In genomic region chr6:64428186-64428585, GRCh38 we compare ENCODE assay signal across 26 cellular contexts.
DNase-seq lines count a peak whose midpoint lies in the region; TF ChIP-seq lines count a peak whose summit lies in the region.
"Had no signal": no experiment of that assay in that cellular context is flagged by ENCODE, and none has a peak within 500 bp of the region (broad histone marks: within the 10 kb centered on the region; RNA-seq: fewer than 3 reads in every experiment).

No MANE protein-coding gene starts in this region.

- no peak overlapping the region for H3K4ac ChIP-seq in mesenchymal stem cell (ENCODE audit: low read depth in 1 of 2, low read length in 2 of 2)

- H3K4me3 ChIP-seq in choroid plexus epithelial cell (ENCODE audit: low read depth, low read length) (no peak overlapping the region), fibroblast of villous mesenchyme (ENCODE audit: low read depth, low read length) (no peak overlapping the region), mesenchymal stem cell (ENCODE audit: insufficient read depth in 1 of 2, low read depth in 1 of 2, low read length in 2 of 2) (no peak overlapping the region)
- H3K4me3 ChIP-seq: A549; BLaER1 treated with 17β-estradiol and CSF1 and Interleukin-3, amounts not matched to agents 10 nM and 100 nM; GM12878 had no signal

- H3K9ac ChIP-seq in mesenchymal stem cell (ENCODE audit: low read length): no peak overlapping the region
- H3K9ac ChIP-seq: BLaER1 treated with 17β-estradiol and CSF1 and Interleukin-3, amounts not matched to agents 10 nM and 100 nM had no signal

- no peak overlapping the region for H2AK5ac ChIP-seq in mesenchymal stem cell (ENCODE audit: low read length, severe bottlenecking)

- no peaks in the 10 kb centered on the region for H3K79me1 ChIP-seq in mesenchymal stem cell (replicated peaks; ENCODE audit: low read length, poor library complexity, severe bottlenecking)

- H3K23ac ChIP-seq in mesenchymal stem cell (ENCODE audit: low read length in 2 of 2): no peak overlapping the region

- H3K18ac ChIP-seq in mesenchymal stem cell (ENCODE audit: low read depth in 1 of 2, low read length in 2 of 2): no peak overlapping the region

- H2BK5ac ChIP-seq in mesenchymal stem cell (ENCODE audit: low read depth, low read length, poor library complexity, severe bottlenecking): no peak overlapping the region

- H3K36me3 Mint-ChIP-seq in osteocyte (ENCODE audit: unreplicated experiment): no peaks in the 10 kb centered on the region
- H3K36me3 Mint-ChIP-seq: CD14-positive monocyte; CD4-positive, alpha-beta memory T cell; CD4-positive, CD25-positive, alpha-beta regulatory T cell; CD8-positive, alpha-beta memory T cell had no signal

- H3K4me1 Mint-ChIP-seq in osteocyte (ENCODE audit: unreplicated experiment): no peaks in the 10 kb centered on the region
- H3K4me1 Mint-ChIP-seq: B cell; CD14-positive monocyte; CD4-positive, alpha-beta memory T cell; CD4-positive, CD25-positive, alpha-beta regulatory T cell; CD8-positive, alpha-beta memory T cell had no signal

- H3K36me3 ChIP-seq in mesenchymal stem cell (ENCODE audit: control insufficient read depth in 1 of 2, insufficient read depth in 2 of 2, low read depth in 1 of 2, low read length in 2 of 2): no peaks in the 10 kb centered on the region
- H3K36me3 ChIP-seq: BLaER1 treated with 17β-estradiol and CSF1 and Interleukin-3, amounts not matched to agents 10 nM and 100 nM had no signal

- no peaks in the 10 kb centered on the region for H3K27me3 ChIP-seq in mesenchymal stem cell (ENCODE audit: control insufficient read depth in 1 of 2, insufficient read depth in 1 of 2, low read length in 2 of 2)
- H3K27me3 ChIP-seq: BLaER1 treated with 17β-estradiol and CSF1 and Interleukin-3, amounts not matched to agents 10 nM and 100 nM had no signal

- H3K27me3 Mint-ChIP-seq in osteocyte (ENCODE audit: unreplicated experiment): no peaks in the 10 kb centered on the region
- H3K27me3 Mint-ChIP-seq: B cell; CD4-positive, alpha-beta memory T cell; CD4-positive, CD25-positive, alpha-beta regulatory T cell had no signal

- no peak overlapping the region for H4K8ac ChIP-seq in mesenchymal stem cell (ENCODE audit: low read length)

- no peak overlapping the region for H3K14ac ChIP-seq in mesenchymal stem cell (ENCODE audit: low read length in 2 of 2)

- H2BK12ac ChIP-seq in mesenchymal stem cell (ENCODE audit: low read length in 2 of 2): no peak overlapping the region

- no CpG with 5 or more reads among the region's 1 CpG for WGBS in mesenchymal stem cell

- no peak overlapping the region for H2BK120ac ChIP-seq in mesenchymal stem cell (ENCODE audit: low read depth, low read length)

- H3K4me1 ChIP-seq in mesenchymal stem cell (ENCODE audit: control insufficient read depth, insufficient read depth, low read depth, low read length): no peaks in the 10 kb centered on the region
- H3K4me1 ChIP-seq: A549; BLaER1 treated with 17β-estradiol and CSF1 and Interleukin-3, amounts not matched to agents 10 nM and 100 nM had no signal

- H3K9me3 ChIP-seq in mesenchymal stem cell (ENCODE audit: control insufficient read depth, low read length): no peaks in the 10 kb centered on the region
- H3K9me3 ChIP-seq: A549; BLaER1 treated with 17β-estradiol and CSF1 and Interleukin-3, amounts not matched to agents 10 nM and 100 nM had no signal

- no peak overlapping the region for H3K27ac ChIP-seq in mesenchymal stem cell (ENCODE audit: low read length, poor library complexity, severe bottlenecking)
- H3K27ac ChIP-seq: 22Rv1; A549; BLaER1 treated with 17β-estradiol and CSF1 and Interleukin-3, amounts not matched to agents 10 nM and 100 nM had no signal

- H4K91ac ChIP-seq in mesenchymal stem cell (ENCODE audit: low read length): no peak overlapping the region

- H3K27ac Mint-ChIP-seq in osteocyte (ENCODE audit: unreplicated experiment): no peak overlapping the region
- H3K27ac Mint-ChIP-seq: B cell; CD14-positive monocyte; CD4-positive, alpha-beta memory T cell; CD4-positive, CD25-positive, alpha-beta regulatory T cell; CD8-positive, alpha-beta memory T cell had no signal

- TF ChIP-seq CTCF in choroid plexus epithelial cell (conservative IDR thresholded peaks at IDR 0.05; ENCODE audit: low read depth, low read length) (no peak), fibroblast of villous mesenchyme (IDR thresholded peaks at IDR 0.05; ENCODE audit: insufficient read depth, low read depth, low read length) (no peak), osteocyte (IDR thresholded peaks at IDR 0.05) (no peak)

- no peak overlapping the region for H2AFZ ChIP-seq in mesenchymal stem cell (ENCODE audit: low read depth, low read length)

- H3K4me3 Mint-ChIP-seq in osteocyte (ENCODE audit: unreplicated experiment): no peak overlapping the region
- H3K4me3 Mint-ChIP-seq: B cell; CD14-positive monocyte; CD4-positive, alpha-beta memory T cell; CD4-positive, CD25-positive, alpha-beta regulatory T cell; CD8-positive, alpha-beta memory T cell had no signal

- H2BK15ac ChIP-seq in mesenchymal stem cell (ENCODE audit: low read depth, poor library complexity, severe bottlenecking): no peak overlapping the region

- DNase-seq in HuH-7.5 (ENCODE audit: low spot score) (peak; percentile 13), OCI-M1 (lab: John Stamatoyannopoulos, UW) (peak; percentile 65), choroid plexus epithelial cell (ENCODE audit: low read depth) (peak; percentile 57), fibroblast of villous mesenchyme (ENCODE audit: low read depth) (peak; percentile 0), UCSD-AML1 (lab: John Stamatoyannopoulos, UW; ENCODE audit: unreplicated experiment) (no peak), mesenchymal stem cell (no peak), osteocyte (ENCODE audit: extremely low spot score, unreplicated experiment) (no peak)
- no peak for DNase-seq in activated effector memory CD4-positive, alpha-beta T cell treated with anti-CD3 and anti-CD28 coated beads, Interleukin-2, amount 50 U/mL, for 16 hours
- DNase-seq: AML-193; CD4-positive, alpha-beta memory T cell; CD4-positive, CD25-positive, alpha-beta regulatory T cell; CD8-positive, alpha-beta memory T cell; COR-L47; DMS 273 treated with DMSO at 0.1 percent for 48 hours; DMS153; DMS53; DMS79; DND-41; EL; GDM1 had no signal

- H3K4me2 ChIP-seq in mesenchymal stem cell (ENCODE audit: low read length, poor library complexity, severe bottlenecking): no peak overlapping the region
- H3K4me2 ChIP-seq: A549; BLaER1 treated with 17β-estradiol and CSF1 and Interleukin-3, amounts not matched to agents 10 nM and 100 nM had no signal

- H3K9me3 Mint-ChIP-seq in osteocyte (ENCODE audit: unreplicated experiment): no peaks in the 10 kb centered on the region

Comparison
In these comparisons a context has a peak if more than half of its experiments do, and no peak if none do; other contexts are left out.
1. DNase-seq: peak in HuH-7.5 (single experiment), OCI-M1 (single experiment), choroid plexus epithelial cell (single experiment) and fibroblast of villous mesenchyme (single experiment); none in UCSD-AML1 (single experiment), mesenchymal stem cell (single experiment), osteocyte (single experiment) and activated effector memory CD4-positive, alpha-beta T cell treated with anti-CD3 and anti-CD28 coated beads, Interleukin-2, amount 50 U/mL, for 16 hours (single experiment).